In genomic region chr1:9230869-9231533, GRCh38 we compare ENCODE assay signal across 1 cellular context.
TF ChIP-seq lines count a peak whose summit lies in the region.

No MANE protein-coding gene starts in this region.

TF ChIP-seq in GM12878, 131 proteins besides CTCF, POLR2A, EP300 and RAD21:
- TF ChIP-seq RUNX3 (IDR thresholded peaks at IDR 0.05; ENCODE audit: low read length): peak; percentile 60
- TF ChIP-seq HCFC1 (IDR thresholded peaks at IDR 0.05; ENCODE audit: low read length): no peak
- 0 out of 2 replicates have a peak, but pooled peaks have one; percentile 36 for TF ChIP-seq EED (IDR thresholded peaks at IDR 0.05; ENCODE audit: low read depth)
TF ChIP-seq in GM12878: peak in this region for 2.
